In genomic region chr1:96533820-96534219, GRCh38 we compare ENCODE assay signal across 23 cellular contexts.
DNase-seq lines count a peak whose midpoint lies in the region; ATAC-seq, FAIRE-seq and TF ChIP-seq lines count a peak whose summit lies in the region.
"Had no signal": no experiment of that assay in that cellular context is flagged by ENCODE, and none has a peak within 500 bp of the region (broad histone marks: within the 10 kb centered on the region; RNA-seq: fewer than 3 reads in every experiment).

No MANE protein-coding gene starts in this region.

- H3K4me1 ChIP-seq in small intestine (ENCODE audit: control insufficient read depth in 2 of 2, insufficient read depth in 1 of 2, low read depth in 1 of 2, low read length in 1 of 2): no peaks in the 10 kb centered on the region
- H3K4me1 ChIP-seq: A549; BLaER1 treated with 17β-estradiol and CSF1 and Interleukin-3, amounts not matched to agents 10 nM and 100 nM; Caco-2 had no signal

- no peak for FAIRE-seq in small intestine (lab: Jason Lieb, UNC)
- FAIRE-seq: A549, D721Med, G401.6, GM12878, GM12892, GM18507 had no signal

- ATAC-seq in HG03442 (IDR thresholded peaks at IDR 0.05; ENCODE audit: unreplicated experiment): no peak
- ATAC-seq: A549; CD8-positive, alpha-beta T cell; GM12878 had no signal

- peaks cover 0 to 2% of the 10 kb centered on the region in 2 donors for H3K27me3 ChIP-seq in small intestine (ENCODE audit: control insufficient read depth in 2 of 2, insufficient read depth in 2 of 2, low read length in 2 of 2)
- H3K27me3 ChIP-seq: BLaER1 treated with 17β-estradiol and CSF1 and Interleukin-3, amounts not matched to agents 10 nM and 100 nM had no signal

- H3K27ac ChIP-seq in small intestine (ENCODE audit: low read depth in 1 of 2, low read length in 1 of 2): no peak overlapping the region
- H3K27ac ChIP-seq: 22Rv1; A549; BLaER1 treated with 17β-estradiol and CSF1 and Interleukin-3, amounts not matched to agents 10 nM and 100 nM; C4-2B had no signal

- DNase-seq in AG09319 (ENCODE audit: extremely low read depth, low read depth): peak; percentile 43
- peak; percentile 23 for DNase-seq in GM04504 (ENCODE audit: low read depth)
- DNase-seq in fibroblast of gingiva (ENCODE audit: low read depth): peak; percentile 76
- peak; percentile 44 to 81 for DNase-seq in foreskin fibroblast
- DNase-seq in small intestine: no peak
- no peak for DNase-seq in NCI-H2171 (lab: John Stamatoyannopoulos, UW)
- DNase-seq: AML-193; Caco-2; Calu3; CD4-positive, alpha-beta T cell; CD8-positive, alpha-beta T cell; DMS79 treated with DMSO at 0.1 percent for 48 hours; GF-D8 had no signal

- H3K36me3 ChIP-seq in small intestine (ENCODE audit: control insufficient read depth in 2 of 2, insufficient read depth in 2 of 2, low read length in 2 of 2): no peaks in the 10 kb centered on the region
- H3K36me3 ChIP-seq: BLaER1 treated with 17β-estradiol and CSF1 and Interleukin-3, amounts not matched to agents 10 nM and 100 nM had no signal

- no peak overlapping the region for H3K4me3 ChIP-seq in foreskin fibroblast (ENCODE audit: low read depth in 1 of 2, low read length in 2 of 2)
- no peak overlapping the region for H3K4me3 ChIP-seq in small intestine (ENCODE audit: low read depth in 1 of 2, low read length in 2 of 2)
- H3K4me3 ChIP-seq: A549; BLaER1 treated with 17β-estradiol and CSF1 and Interleukin-3, amounts not matched to agents 10 nM and 100 nM; GM12878 had no signal

- TF ChIP-seq CTCF in AG09319 (IDR thresholded peaks at IDR 0.05; ENCODE audit: low read depth, low read length) (no peak), foreskin fibroblast (IDR thresholded peaks at IDR 0.05; ENCODE audit: low read depth, low read length) (no peak)

- no peaks in the 10 kb centered on the region for H3K9me3 ChIP-seq in small intestine (ENCODE audit: control insufficient read depth, low read depth)
- H3K9me3 ChIP-seq: A549, Caco-2 had no signal

- 77 to 88% (median 86%) methylated on average over 4 of the region's 4 CpGs for WGBS in small intestine, 3 donors

Comparison
In these comparisons a context has a peak if more than half of its experiments do, and no peak if none do; other contexts are left out.
1. DNase-seq: peak in AG09319 (single experiment), GM04504 (single experiment), fibroblast of gingiva (single experiment) and foreskin fibroblast (2 of 2); none in small intestine (single experiment) and NCI-H2171 (single experiment).